In genomic region chr7:92624298-92624996, GRCh38 we compare ENCODE assay signal across 25 cellular contexts. TPM values are rescaled to one million over a fixed set of nuclear protein-coding genes. Genes with fewer than 3 reads are reported as not detected.
DNase-seq lines count a peak whose midpoint lies in the region; ATAC-seq and TF ChIP-seq lines count a peak whose summit lies in the region.
"Had no signal": no experiment of that assay in that cellular context is flagged by ENCODE, and none has a peak within 500 bp of the region (broad histone marks: within the 10 kb centered on the region; RNA-seq: fewer than 3 reads in every experiment).

No MANE protein-coding gene starts in this region.

- intact Hi-C loops in mammary epithelial cell (cut with micrococcal nuclease) = no loop called here
- intact Hi-C loops in sigmoid colon (cut with DNase I) = no loop called here

- H4K20me1 ChIP-seq in DND-41 (ENCODE audit: insufficient read depth, low read length) (no peaks in the 10 kb centered on the region), mammary epithelial cell (ENCODE audit: insufficient read depth, low read length) (no peaks in the 10 kb centered on the region)

- peak overlapping the region; percentile 92 for H3K27ac Mint-ChIP-seq in T-helper 2 cell treated with Interferon-gamma antibody and Interleukin-4, amounts not matched to agents 5 μg/mL and 100 μg/mL, for 36 hours
- peak overlapping the region; percentile 92 for H3K27ac Mint-ChIP-seq in activated CD4-positive, alpha-beta memory T cell treated with anti-CD3 and anti-CD28 coated beads, Interleukin-2, amount 10 ng/mL, durations not matched to agents 7 days and 5 days
- H3K27ac Mint-ChIP-seq: endodermal cell, memory B cell had no signal

- POLR2A ChIA-PET in activated CD4-positive, alpha-beta memory T cell treated with anti-CD3 and anti-CD28 coated beads, Interleukin-2, amount 10 ng/mL, durations not matched to agents 7 days and 5 days (lab: Charles Lee) = interaction anchor here (1.2 to 7.1 kb wide), 6 partner anchors 8 to 212 kb away, joined by 3 to 78 read pairs (median 6); partner anchors contain the start of gene CDK6

- H2AFZ ChIP-seq in DND-41 (ENCODE audit: low read depth, low read length) (no peak overlapping the region), mammary epithelial cell (ENCODE audit: low read depth, low read length) (no peak overlapping the region)

- 100% methylated on average over 2 of the region's 2 CpGs for WGBS in mammary epithelial cell (ENCODE audit: low coverage, missing lambda C conversion rate)
- 97 to 99% methylated on average over 2 of the region's 2 CpGs for WGBS in sigmoid colon, 2 donors

- TF ChIP-seq CTCF in DND-41 (IDR thresholded peaks at IDR 0.05; ENCODE audit: borderline replicate concordance, extremely low read depth, low read length, poor library complexity, severe bottlenecking) = no peak
- TF ChIP-seq CTCF in mammary epithelial cell (conservative IDR thresholded peaks at IDR 0.05 in 1 of 2, IDR thresholded peaks at IDR 0.05 in 1 of 2; ENCODE audit: extremely low read depth in 1 of 2, insufficient read depth in 1 of 2, low read depth in 1 of 2, low read length in 2 of 2) = no peak
- TF ChIP-seq CTCF in sigmoid colon (IDR thresholded peaks at IDR 0.05) = no peak

- in situ Hi-C loops in mammary epithelial cell (cut with MboI; ENCODE audit: low sequenced_read_pairs in 2 of 2) = loop anchor here (5.0 to 10.0 kb wide), 3 partner anchors 208 to 430 kb away; partner anchors contain the start of gene CDK6 (in 1 of the 2)

- H3K9me3 Mint-ChIP-seq in T-helper 2 cell treated with Interferon-gamma antibody and Interleukin-4, amounts not matched to agents 5 μg/mL and 100 μg/mL, for 36 hours = peaks cover 30% of the 10 kb centered on the region
- peaks cover 21% of the 10 kb centered on the region for H3K9me3 Mint-ChIP-seq in activated CD4-positive, alpha-beta memory T cell treated with anti-CD3 and anti-CD28 coated beads, Interleukin-2, amount 10 ng/mL, durations not matched to agents 7 days and 5 days
- H3K9me3 Mint-ChIP-seq: CD8-positive, alpha-beta T cell; HFFc6; memory B cell had no signal

- H3K27me3 ChIP-seq in DND-41 (ENCODE audit: insufficient read depth, low read length, poor library complexity) (no peaks in the 10 kb centered on the region), mammary epithelial cell (ENCODE audit: insufficient read depth, low read length) (no peaks in the 10 kb centered on the region), sigmoid colon (no peaks in the 10 kb centered on the region)
- H3K27me3 ChIP-seq: upper lobe of right lung had no signal

- H3K27ac ChIP-seq in DND-41 (ENCODE audit: low read length) (peak overlapping the region; percentile 80), mammary epithelial cell (ENCODE audit: insufficient read depth, low read depth, low read length) (peak overlapping the region; percentile 81), sigmoid colon (no peak overlapping the region)
- H3K27ac ChIP-seq: coronary artery, upper lobe of right lung had no signal

- ATAC-seq in DND-41 (ENCODE audit: insufficient read depth, low read depth) = no peak
- no peak for ATAC-seq in GM21447 (IDR thresholded peaks at IDR 0.05; ENCODE audit: unreplicated experiment)
- ATAC-seq: activated CD4-positive, CD25-positive, alpha-beta regulatory T cell treated with anti-CD3 and anti-CD28 coated beads, Interleukin-2, amount 50 U/mL, for 24 hours; CD8-positive, alpha-beta T cell; upper lobe of right lung had no signal

- H3K27me3 Mint-ChIP-seq in T-helper 2 cell treated with Interferon-gamma antibody and Interleukin-4, amounts not matched to agents 5 μg/mL and 100 μg/mL, for 36 hours (ENCODE audit: low read depth) = no peaks in the 10 kb centered on the region
- H3K27me3 Mint-ChIP-seq in activated CD4-positive, alpha-beta memory T cell treated with anti-CD3 and anti-CD28 coated beads, Interleukin-2, amount 10 ng/mL, durations not matched to agents 7 days and 5 days = no peaks in the 10 kb centered on the region
- H3K27me3 Mint-ChIP-seq: brain, memory B cell had no signal

- H3K4me1 ChIP-seq in DND-41 (ENCODE audit: insufficient read depth, low read length) (peaks cover 88% of the 10 kb centered on the region), mammary epithelial cell (ENCODE audit: insufficient read depth, low read length) (peaks cover 41% of the 10 kb centered on the region), sigmoid colon (peaks cover 0 to 13% (median 10%) of the 10 kb centered on the region in 4 donors)

- H3K4me2 ChIP-seq in DND-41 (ENCODE audit: insufficient read depth, low read length) (no peak overlapping the region), mammary epithelial cell (ENCODE audit: insufficient read depth, low read depth, low read length) (no peak overlapping the region)

- no peak for TF ChIP-seq POLR2A in sigmoid colon (IDR thresholded peaks at IDR 0.05)

- no peak for DNase-seq in T-helper 2 cell treated with Interferon-gamma antibody and Interleukin-4, amounts not matched to agents 5 μg/mL and 100 μg/mL, for 36 hours (ENCODE audit: low spot score)
- no peak for DNase-seq in T-helper 2 cell
- no peak for DNase-seq in DND-41
- DNase-seq in activated CD4-positive, alpha-beta memory T cell treated with anti-CD3 and anti-CD28 coated beads, Interleukin-2, amount 10 ng/mL, durations not matched to agents 7 days and 5 days = no peak
- DNase-seq in mammary epithelial cell = no peak
- DNase-seq in NCI-H2171 treated with DMSO at 0.1 percent for 48 hours (lab: John Stamatoyannopoulos, UW) = no peak
- DNase-seq in sigmoid colon = no peak
- DNase-seq: 8988T; activated gamma-delta T cell treated with Interleukin-2 at 50 U/mL for 16 hours; AML-193; CD8-positive, alpha-beta T cell; DMS79; endodermal cell; glutamatergic neuron; HFFc6; NCI-H1694; NCI-H2171; NCI-H526; retina; upper lobe of right lung had no signal

- H3K36me3 Mint-ChIP-seq in T-helper 2 cell treated with Interferon-gamma antibody and Interleukin-4, amounts not matched to agents 5 μg/mL and 100 μg/mL, for 36 hours (ENCODE audit: low read depth) = peaks cover 69% of the 10 kb centered on the region
- H3K36me3 Mint-ChIP-seq in activated CD4-positive, alpha-beta memory T cell treated with anti-CD3 and anti-CD28 coated beads, Interleukin-2, amount 10 ng/mL, durations not matched to agents 7 days and 5 days (ENCODE audit: low read depth) = peaks cover 76% of the 10 kb centered on the region

- peaks cover 62% of the 10 kb centered on the region for H3K4me1 Mint-ChIP-seq in T-helper 2 cell treated with Interferon-gamma antibody and Interleukin-4, amounts not matched to agents 5 μg/mL and 100 μg/mL, for 36 hours (ENCODE audit: low read depth)
- peaks cover 81% of the 10 kb centered on the region for H3K4me1 Mint-ChIP-seq in activated CD4-positive, alpha-beta memory T cell treated with anti-CD3 and anti-CD28 coated beads, Interleukin-2, amount 10 ng/mL, durations not matched to agents 7 days and 5 days

- no peak for TF ChIP-seq EP300 in sigmoid colon (IDR thresholded peaks at IDR 0.05)

- H3K36me3 ChIP-seq in DND-41 (ENCODE audit: insufficient read depth, low read length) = peaks cover 84% of the 10 kb centered on the region
- H3K36me3 ChIP-seq in mammary epithelial cell (ENCODE audit: insufficient read depth, low read length) = peaks cover 8% of the 10 kb centered on the region
- H3K36me3 ChIP-seq in sigmoid colon = no peaks in the 10 kb centered on the region
- H3K36me3 ChIP-seq: upper lobe of right lung had no signal

- CTCF ChIA-PET in activated CD4-positive, alpha-beta memory T cell treated with anti-CD3 and anti-CD28 coated beads, Interleukin-2, amount 10 ng/mL, durations not matched to agents 7 days and 5 days (lab: Charles Lee) = interaction anchor here (0.8 to 2.0 kb wide), 3 partner anchors 16 to 208 kb away, joined by 3 to 7 read pairs (median 4); no protein-coding TSS in a partner anchor
- CTCF ChIA-PET in mammary epithelial cell (lab: Charles Lee; ENCODE audit: low non-redundant PET) = no interaction called here

- peaks cover 99% of the 10 kb centered on the region for H3K79me2 ChIP-seq in DND-41 (ENCODE audit: insufficient read depth, low read length)
- H3K79me2 ChIP-seq in mammary epithelial cell (ENCODE audit: insufficient read depth, low read length) = peaks cover 70% of the 10 kb centered on the region

- no TSS peak for BruUV-seq in mammary epithelial cell (replicated peaks; lab: Mats Ljungman, UMichigan)

- dilution Hi-C loops in mammary epithelial cell (cut with HindIII; ENCODE audit: low sequenced_read_pairs) = no loop called here

- H3K4me3 ChIP-seq in DND-41 (ENCODE audit: low read depth in 1 of 2, low read length in 2 of 2) = no peak overlapping the region
- no peak overlapping the region for H3K4me3 ChIP-seq in mammary epithelial cell (replicated peaks in 1 of 3; ENCODE audit: insufficient read depth in 1 of 3, low read depth in 2 of 3, low read length in 3 of 3)
- H3K4me3 ChIP-seq in sigmoid colon = no peak overlapping the region
- H3K4me3 ChIP-seq: coronary artery, upper lobe of right lung had no signal

- peak overlapping the region; percentile 69 for H3K4me3 Mint-ChIP-seq in T-helper 2 cell treated with Interferon-gamma antibody and Interleukin-4, amounts not matched to agents 5 μg/mL and 100 μg/mL, for 36 hours
- H3K4me3 Mint-ChIP-seq in activated CD4-positive, alpha-beta memory T cell treated with anti-CD3 and anti-CD28 coated beads, Interleukin-2, amount 10 ng/mL, durations not matched to agents 7 days and 5 days = no peak overlapping the region
- H3K4me3 Mint-ChIP-seq: brain; CD8-positive, alpha-beta T cell; endodermal cell; memory B cell had no signal

- H3K9me3 ChIP-seq in DND-41 (ENCODE audit: insufficient read depth, low read length, severe bottlenecking) (no peaks in the 10 kb centered on the region), mammary epithelial cell (replicated peaks; ENCODE audit: insufficient read depth, low read length) (peaks cover 4% of the 10 kb centered on the region), sigmoid colon (no peaks in the 10 kb centered on the region)
- H3K9me3 ChIP-seq: upper lobe of right lung had no signal

- no peak overlapping the region; the same call in 1 of the 2 replicates for H3K9ac ChIP-seq in DND-41 (ENCODE audit: low read depth, low read length)
- H3K9ac ChIP-seq in mammary epithelial cell (ENCODE audit: insufficient read depth, low read length) = no peak overlapping the region

RNA-seq across cellular contexts. Expression of gene FAM133B, which starts 34.3 kb away (rescaled TPM):
- 10 to 100 TPM; 23.4 to 25.5 TPM for total RNA-seq in activated CD4-positive, alpha-beta memory T cell treated with anti-CD3 and anti-CD28 coated beads, Interleukin-2, amount 10 ng/mL, durations not matched to agents 7 days and 5 days
- 10 to 100 TPM; 16.5 to 29.9 TPM for total RNA-seq in mammary epithelial cell
- polyA plus RNA-seq in mammary epithelial cell = 9.2 TPM
- polyA minus RNA-seq in mammary epithelial cell = 3.3 TPM
- total RNA-seq in sigmoid colon = 10 to 100 TPM; 23.8 to 28.3 (median 25.7) TPM
- polyA plus RNA-seq in sigmoid colon = 10 to 100 TPM; 10.9 to 13.4 (median 12.0) TPM

Comparison
In these comparisons a context has a peak if more than half of its experiments do, and no peak if none do; other contexts are left out.
1. H3K27ac ChIP-seq: peak in DND-41 (single experiment) and mammary epithelial cell (single experiment); none in sigmoid colon (0 of 4).